ENCODE assay signal across 8 cellular contexts in genomic region chrX:46575991-46576392, GRCh38. TPM values are rescaled to one million over a fixed set of nuclear protein-coding genes. Genes with fewer than 3 reads are reported as not detected.
DNase-seq lines count a peak whose midpoint lies in the region; ATAC-seq, FAIRE-seq and TF ChIP-seq lines count a peak whose summit lies in the region.

No MANE protein-coding gene starts in this region.

- ATAC-seq in upper lobe of right lung (peak; percentile 5), HG02981 (IDR thresholded peaks at IDR 0.05; ENCODE audit: unreplicated experiment) (no peak)

- peaks cover 35% of the 10 kb centered on the region for H3K36me3 Mint-ChIP-seq in activated naive CD4-positive, alpha-beta T cell treated with anti-CD3 and anti-CD28 coated beads, Interleukin-2, amount 10 ng/mL, durations not matched to agents 7 days and 5 days
- peaks cover 3% of the 10 kb centered on the region for H3K36me3 Mint-ChIP-seq in activated naive CD8-positive, alpha-beta T cell

- H3K4me1 Mint-ChIP-seq in activated naive CD4-positive, alpha-beta T cell treated with anti-CD3 and anti-CD28 coated beads, Interleukin-2, amount 10 ng/mL, durations not matched to agents 7 days and 5 days = peaks cover 51% of the 10 kb centered on the region
- peaks cover 37% of the 10 kb centered on the region for H3K4me1 Mint-ChIP-seq in activated naive CD8-positive, alpha-beta T cell (ENCODE audit: low read depth)

- H3K27me3 ChIP-seq in upper lobe of right lung = no peaks in the 10 kb centered on the region

- peak overlapping the region; percentile 82 for H3K4me3 Mint-ChIP-seq in activated naive CD4-positive, alpha-beta T cell treated with anti-CD3 and anti-CD28 coated beads, Interleukin-2, amount 10 ng/mL, durations not matched to agents 7 days and 5 days
- peak overlapping the region; percentile 71 for H3K4me3 Mint-ChIP-seq in activated naive CD8-positive, alpha-beta T cell

- peak overlapping the region; percentile 11 for H3K27ac ChIP-seq in upper lobe of right lung

- peak; percentile 22 for DNase-seq in activated naive CD4-positive, alpha-beta T cell treated with anti-CD3 and anti-CD28 coated beads, Interleukin-2, amount 10 ng/mL, durations not matched to agents 7 days and 5 days
- no peak for DNase-seq in activated naive CD4-positive, alpha-beta T cell treated with anti-CD3 and anti-CD28 coated beads, Interleukin-2, amount 50 U/mL, for 16 hours
- DNase-seq in iris pigment epithelial cell (ENCODE audit: low read depth) (peak; percentile 57), upper lobe of right lung (no peak), H54 (ENCODE audit: insufficient read length, low spot score) (no peak), NCI-H2081 treated with DMSO at 0.1 percent for 48 hours (lab: John Stamatoyannopoulos, UW) (no peak)

- no peak for TF ChIP-seq CTCF in upper lobe of right lung (IDR thresholded peaks at IDR 0.05)

- no peak for TF ChIP-seq POLR2A in H54 (IDR thresholded peaks at IDR 0.05; ENCODE audit: low read depth, low read length)

- no peak for FAIRE-seq in H54 (lab: Jason Lieb, UNC)

- CTCF ChIA-PET in activated naive CD4-positive, alpha-beta T cell treated with anti-CD3 and anti-CD28 coated beads, Interleukin-2, amount 10 ng/mL, durations not matched to agents 7 days and 5 days (lab: Charles Lee) = interaction anchor here (0.9 to 1.4 kb wide), 3 partner anchors 41 to 70 kb away, joined by 3 to 4 read pairs (median 3); no protein-coding TSS in a partner anchor

- no peaks in the 10 kb centered on the region for H3K4me1 ChIP-seq in upper lobe of right lung

- intact Hi-C loops in upper lobe of right lung (cut with DNase I) = loop anchor here (10.0 kb wide), 1 partner anchor 69 kb away; no protein-coding TSS in a partner anchor

- no peaks in the 10 kb centered on the region for H3K27me3 Mint-ChIP-seq in activated naive CD4-positive, alpha-beta T cell treated with anti-CD3 and anti-CD28 coated beads, Interleukin-2, amount 10 ng/mL, durations not matched to agents 7 days and 5 days
- no peaks in the 10 kb centered on the region for H3K27me3 Mint-ChIP-seq in activated naive CD8-positive, alpha-beta T cell

- H3K9me3 ChIP-seq in upper lobe of right lung = no peaks in the 10 kb centered on the region

- H3K4me3 ChIP-seq in upper lobe of right lung = peak overlapping the region; percentile 61

- no peaks in the 10 kb centered on the region for H3K9me3 Mint-ChIP-seq in activated naive CD4-positive, alpha-beta T cell treated with anti-CD3 and anti-CD28 coated beads, Interleukin-2, amount 10 ng/mL, durations not matched to agents 7 days and 5 days
- H3K9me3 Mint-ChIP-seq in activated naive CD8-positive, alpha-beta T cell (ENCODE audit: low read depth) = no peaks in the 10 kb centered on the region

- H3K27ac Mint-ChIP-seq in activated naive CD4-positive, alpha-beta T cell treated with anti-CD3 and anti-CD28 coated beads, Interleukin-2, amount 10 ng/mL, durations not matched to agents 7 days and 5 days = peak overlapping the region; percentile 77
- H3K27ac Mint-ChIP-seq in activated naive CD8-positive, alpha-beta T cell = no peak overlapping the region

- H3K36me3 ChIP-seq in upper lobe of right lung = no peaks in the 10 kb centered on the region

RNA-seq across cellular contexts. Expression of gene CHST7, which starts 2.4 kb away (rescaled TPM):
- 7.5 TPM for total RNA-seq in upper lobe of right lung

RNA-seq across cellular contexts. Expression of gene ZNF674, which starts 30.8 kb away (rescaled TPM):
- total RNA-seq in upper lobe of right lung = 5.9 TPM

Comparison
In these comparisons a context has a peak if more than half of its experiments do, and no peak if none do; other contexts are left out.
1. DNase-seq: peak in activated naive CD4-positive, alpha-beta T cell treated with anti-CD3 and anti-CD28 coated beads, Interleukin-2, amount 10 ng/mL, durations not matched to agents 7 days and 5 days (single experiment) and iris pigment epithelial cell (single experiment); none in activated naive CD4-positive, alpha-beta T cell treated with anti-CD3 and anti-CD28 coated beads, Interleukin-2, amount 50 U/mL, for 16 hours (single experiment), upper lobe of right lung (single experiment), H54 (single experiment) and NCI-H2081 treated with DMSO at 0.1 percent for 48 hours (single experiment).